In the genomic region with DNA sequence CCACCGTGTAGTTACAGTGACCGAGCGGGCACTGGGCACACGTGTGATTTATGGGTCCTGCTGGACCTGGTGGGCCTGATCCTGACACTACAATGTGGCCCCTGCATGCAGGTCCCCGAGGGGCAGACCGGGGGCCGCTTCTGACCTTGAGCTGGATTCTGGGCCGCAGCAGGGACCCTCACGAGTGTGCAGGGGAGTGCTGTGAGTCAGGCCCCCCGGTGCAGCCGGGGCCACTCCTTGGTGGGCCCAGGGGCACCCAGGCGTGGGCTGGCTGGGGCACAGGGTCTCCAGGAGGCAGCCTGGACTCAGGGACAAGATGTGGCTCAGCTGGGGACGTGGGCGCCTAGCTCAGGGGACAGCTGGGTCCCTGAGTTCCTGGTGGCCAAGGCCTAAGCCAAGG, we compare ENCODE assay signal across 33 cellular contexts.
"Had no signal": no experiment of that assay in that cellular context is flagged by ENCODE, and none has a peak within 500 bp of the region (broad histone marks: within the 10 kb centered on the region; RNA-seq: fewer than 3 reads in every experiment).

No MANE protein-coding gene starts in this region.

- H3K36me3 ChIP-seq: adrenal gland, ascending aorta, brain microvascular endothelial cell, breast epithelium, cardiac muscle cell had no signal

- FAIRE-seq: astrocyte, bronchial epithelial cell had no signal

- ATAC-seq: activated naive CD4-positive, alpha-beta T cell treated with anti-CD3 and anti-CD28 coated beads, Interleukin-2, amount 50 U/mL, for 72 hours; activated naive CD8-positive, alpha-beta T cell treated with anti-CD3 and anti-CD28 coated beads, Interleukin-2, amount 50 U/mL, for 24 hours; activated T-cell treated with anti-CD3 and anti-CD28 coated beads, Interleukin-2, amount 50 U/mL, for 4 hours; activated T-cell treated with anti-CD3 and anti-CD28 coated beads, Interleukin-2, amount 50 U/mL, for 72 hours; activated T-helper 17 cell treated with anti-CD3 and anti-CD28 coated beads, Interleukin-2, amount 50 U/mL, for 72 hours; body of pancreas had no signal

- H3K27me3 ChIP-seq: adrenal gland, ascending aorta, brain microvascular endothelial cell, cardiac muscle cell had no signal

- H3K4me3 ChIP-seq: adrenal gland, ascending aorta, body of pancreas, breast epithelium, cardiac muscle cell had no signal

- H3K27ac ChIP-seq: adrenal gland, ascending aorta, body of pancreas, brain microvascular endothelial cell, breast epithelium, cardiac muscle cell had no signal

- H3K4me1 ChIP-seq: adrenal gland, breast epithelium had no signal

- DNase-seq: activated effector memory CD4-positive, alpha-beta T cell treated with anti-CD3 and anti-CD28 coated beads, Interleukin-2, amount 50 U/mL, for 16 hours; activated effector memory CD4-positive, alpha-beta T cell treated with Interleukin-2 at 50 U/mL for 16 hours; activated gamma-delta T cell; activated gamma-delta T cell treated with Interleukin-2 at 50 U/mL for 16 hours; activated naive CD4-positive, alpha-beta T cell; activated naive CD4-positive, alpha-beta T cell treated with anti-CD3 and anti-CD28 coated beads for 36 hours; activated naive CD4-positive, alpha-beta T cell treated with anti-CD3 and anti-CD28 coated beads, Interleukin-2, amount 10 ng/mL, durations not matched to agents 7 days and 5 days; activated naive CD4-positive, alpha-beta T cell treated with anti-CD3 and anti-CD28 coated beads, Interleukin-2, amount 50 U/mL, for 16 hours; activated naive CD4-positive, alpha-beta T cell treated with Interleukin-2 at 50 U/mL for 16 hours; activated naive CD8-positive, alpha-beta T cell treated with anti-CD3 and anti-CD28 coated beads for 36 hours; activated naive CD8-positive, alpha-beta T cell treated with anti-CD3 and anti-CD28 coated beads, Interleukin-2, amount 10 ng/mL, durations not matched to agents 7 days and 5 days; activated naive CD8-positive, alpha-beta T cell treated with anti-CD3 and anti-CD28 coated beads, Interleukin-2, amount 50 U/mL, for 24 hours; activated T-cell treated with anti-CD3 and anti-CD28 coated beads, Interleukin-2, amount 50 U/mL, for 1 hour; activated T-cell treated with anti-CD3 and anti-CD28 coated beads, Interleukin-2, amount 50 U/mL, for 24 hours; activated T-cell treated with anti-CD3 and anti-CD28 coated beads, Interleukin-2, amount 50 U/mL, for 4 hours; activated T-cell treated with anti-CD3 and anti-CD28 coated beads, Interleukin-2, amount 50 U/mL, for 48 hours; activated T-cell treated with anti-CD3 and anti-CD28 coated beads, Interleukin-2, amount 50 U/mL, for 72 hours; adrenal gland; amniotic stem cell; amygdala; anterior cingulate cortex; aorta; body of pancreas; brain microvascular endothelial cell; central memory CD4-positive, alpha-beta T cell; cerebellar nuclear complex had no signal

- H3K9me3 ChIP-seq: adrenal gland, ascending aorta, body of pancreas, breast epithelium had no signal
